ENCODE assay signal across 8 cellular contexts in genomic region chr6:30327232-30327746, GRCh38. TPM values are rescaled to one million over a fixed set of nuclear protein-coding genes. Genes with fewer than 3 reads are reported as not detected.
DNase-seq lines count a peak whose midpoint lies in the region; ATAC-seq and TF ChIP-seq lines count a peak whose summit lies in the region.

No MANE protein-coding gene starts in this region.

- H3K9me3 ChIP-seq in suprapubic skin = no peaks in the 10 kb centered on the region

- H3K4me3 ChIP-seq in suprapubic skin = peak overlapping the region; percentile 92

- no peaks in the 10 kb centered on the region for H3K9me3 Mint-ChIP-seq in activated CD8-positive, alpha-beta memory T cell treated with anti-CD3 and anti-CD28 coated beads, Interleukin-2, amount 10 ng/mL, durations not matched to agents 7 days and 5 days (ENCODE audit: low read depth)
- H3K9me3 Mint-ChIP-seq in activated naive CD8-positive, alpha-beta T cell (ENCODE audit: low read depth) = no peaks in the 10 kb centered on the region

- no peak for TF ChIP-seq CTCF in suprapubic skin (IDR thresholded peaks at IDR 0.05)

- no peaks in the 10 kb centered on the region for H3K27me3 Mint-ChIP-seq in activated CD8-positive, alpha-beta memory T cell treated with anti-CD3 and anti-CD28 coated beads, Interleukin-2, amount 10 ng/mL, durations not matched to agents 7 days and 5 days
- no peaks in the 10 kb centered on the region for H3K27me3 Mint-ChIP-seq in activated naive CD8-positive, alpha-beta T cell

- no peak for TF ChIP-seq POLR2A in suprapubic skin (IDR thresholded peaks at IDR 0.05)

- WGBS in suprapubic skin = 2% methylated on average over 17 of the region's 17 CpGs

- no peak for DNase-seq in activated CD8-positive, alpha-beta memory T cell treated with anti-CD3 and anti-CD28 coated beads, Interleukin-2, amount 10 ng/mL, durations not matched to agents 7 days and 5 days
- DNase-seq in activated CD8-positive, alpha-beta memory T cell treated with anti-CD3 and anti-CD28 coated beads for 24 hours = no peak
- DNase-seq in islet precursor cell (peak; percentile 77), suprapubic skin (ENCODE audit: low spot score in 2 of 2) (peak in 1 of 2 donors; percentile 90), nucleus accumbens (lab: John Stamatoyannopoulos, UW) (no peak)
- no peak for DNase-seq in effector CD4-positive, alpha-beta T cell

- CTCF ChIA-PET in activated CD8-positive, alpha-beta memory T cell treated with anti-CD3 and anti-CD28 coated beads, Interleukin-2, amount 10 ng/mL, durations not matched to agents 7 days and 5 days (lab: Charles Lee) = interaction anchor here (1.6 to 1.9 kb wide), 2 partner anchors 88 to 108 kb away, joined by 5 to 6 read pairs; no protein-coding TSS in a partner anchor

- H3K4me3 Mint-ChIP-seq in activated CD8-positive, alpha-beta memory T cell treated with anti-CD3 and anti-CD28 coated beads, Interleukin-2, amount 10 ng/mL, durations not matched to agents 7 days and 5 days = peak overlapping the region; percentile 97
- peak overlapping the region; percentile 96 for H3K4me3 Mint-ChIP-seq in activated naive CD8-positive, alpha-beta T cell

- H3K27ac Mint-ChIP-seq in activated CD8-positive, alpha-beta memory T cell treated with anti-CD3 and anti-CD28 coated beads, Interleukin-2, amount 10 ng/mL, durations not matched to agents 7 days and 5 days = peak overlapping the region; percentile 93
- H3K27ac Mint-ChIP-seq in activated naive CD8-positive, alpha-beta T cell = peak overlapping the region; percentile 94

- peaks cover 30% of the 10 kb centered on the region for H3K36me3 ChIP-seq in suprapubic skin

- TF ChIP-seq EP300 in suprapubic skin (IDR thresholded peaks at IDR 0.05) = peak; percentile 32

- no peak for ATAC-seq in activated CD8-positive, alpha-beta memory T cell treated with anti-CD3 and anti-CD28 coated beads, Interleukin-2, amount 10 ng/mL, durations not matched to agents 7 days and 5 days
- no peak for ATAC-seq in GM21528 (IDR thresholded peaks at IDR 0.05; ENCODE audit: low FRiP score, unreplicated experiment)

- peaks cover 23% of the 10 kb centered on the region for H3K36me3 Mint-ChIP-seq in activated CD8-positive, alpha-beta memory T cell treated with anti-CD3 and anti-CD28 coated beads, Interleukin-2, amount 10 ng/mL, durations not matched to agents 7 days and 5 days
- H3K36me3 Mint-ChIP-seq in activated naive CD8-positive, alpha-beta T cell = peaks cover 16% of the 10 kb centered on the region

- H3K27ac ChIP-seq in suprapubic skin = peak overlapping the region; percentile 97

- H3K27me3 ChIP-seq in suprapubic skin = no peaks in the 10 kb centered on the region

- peaks cover 28% of the 10 kb centered on the region for H3K4me1 ChIP-seq in suprapubic skin

- peaks cover 45% of the 10 kb centered on the region for H3K4me1 Mint-ChIP-seq in activated CD8-positive, alpha-beta memory T cell treated with anti-CD3 and anti-CD28 coated beads, Interleukin-2, amount 10 ng/mL, durations not matched to agents 7 days and 5 days
- peaks cover 52% of the 10 kb centered on the region for H3K4me1 Mint-ChIP-seq in activated naive CD8-positive, alpha-beta T cell (ENCODE audit: low read depth)

RNA-seq across cellular contexts. Expression of gene TRIM39, which starts 0.6 kb away (rescaled TPM):
- 10 to 100 TPM; 13.6 to 16.4 TPM for total RNA-seq in activated CD8-positive, alpha-beta memory T cell treated with anti-CD3 and anti-CD28 coated beads, Interleukin-2, amount 10 ng/mL, durations not matched to agents 7 days and 5 days
- total RNA-seq in suprapubic skin = 10 to 100 TPM in 2 of 4 donors, 1 to 10 TPM in 2; 6.6 to 17.8 (median 9.2) TPM

RNA-seq across cellular contexts. Expression of gene RPP21, which starts 17.7 kb away (rescaled TPM):
- 10 to 100 TPM; 37.7 to 44.0 TPM for total RNA-seq in activated CD8-positive, alpha-beta memory T cell treated with anti-CD3 and anti-CD28 coated beads, Interleukin-2, amount 10 ng/mL, durations not matched to agents 7 days and 5 days
- total RNA-seq in suprapubic skin = 100 to 1,000 TPM in 1 of 4 donors, 10 to 100 TPM in 3; 71.4 to 106 (median 91.1) TPM
